ENCODE assay signal across 1 cellular context in the genomic region with DNA sequence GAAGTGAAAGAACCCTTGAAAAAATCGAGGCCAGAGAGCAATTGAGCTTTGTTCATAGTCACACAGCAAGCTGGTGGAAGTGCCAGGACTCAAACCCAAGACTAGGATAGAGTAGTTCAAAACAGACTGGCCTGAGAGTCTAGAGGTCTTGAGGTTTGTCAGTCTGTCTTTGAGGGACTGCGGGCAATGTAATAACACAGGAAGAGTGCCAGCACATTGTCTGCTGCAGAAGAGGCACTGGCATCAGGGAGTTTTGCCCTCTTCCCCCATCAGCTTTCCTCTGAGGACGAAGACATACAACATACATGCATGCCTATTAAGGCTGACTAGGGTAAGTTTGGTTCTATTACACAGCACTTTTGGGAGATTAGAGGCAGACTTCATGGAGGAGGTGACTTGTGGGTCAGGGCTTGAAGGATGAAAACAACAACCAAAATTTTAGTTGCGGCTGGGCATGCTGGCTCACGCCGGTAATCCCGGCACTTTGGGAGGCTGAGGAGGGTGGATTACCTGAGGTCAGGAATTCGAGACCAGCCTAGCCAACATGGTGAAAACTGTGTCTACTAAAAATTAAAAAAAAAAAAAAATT.
TF ChIP-seq lines count a peak whose summit lies in the region.

No MANE protein-coding gene starts in this region.

TF ChIP-seq in GM12878, 131 proteins besides CTCF, POLR2A, EP300 and RAD21 (continued from another document):
- TF ChIP-seq, protein P1, sequence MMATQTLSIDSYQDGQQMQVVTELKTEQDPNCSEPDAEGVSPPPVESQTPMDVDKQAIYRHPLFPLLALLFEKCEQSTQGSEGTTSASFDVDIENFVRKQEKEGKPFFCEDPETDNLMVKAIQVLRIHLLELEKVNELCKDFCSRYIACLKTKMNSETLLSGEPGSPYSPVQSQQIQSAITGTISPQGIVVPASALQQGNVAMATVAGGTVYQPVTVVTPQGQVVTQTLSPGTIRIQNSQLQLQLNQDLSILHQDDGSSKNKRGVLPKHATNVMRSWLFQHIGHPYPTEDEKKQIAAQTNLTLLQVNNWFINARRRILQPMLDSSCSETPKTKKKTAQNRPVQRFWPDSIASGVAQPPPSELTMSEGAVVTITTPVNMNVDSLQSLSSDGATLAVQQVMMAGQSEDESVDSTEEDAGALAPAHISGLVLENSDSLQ (IDR thresholded peaks at IDR 0.05), result no peak
- TF ChIP-seq, protein P2, sequence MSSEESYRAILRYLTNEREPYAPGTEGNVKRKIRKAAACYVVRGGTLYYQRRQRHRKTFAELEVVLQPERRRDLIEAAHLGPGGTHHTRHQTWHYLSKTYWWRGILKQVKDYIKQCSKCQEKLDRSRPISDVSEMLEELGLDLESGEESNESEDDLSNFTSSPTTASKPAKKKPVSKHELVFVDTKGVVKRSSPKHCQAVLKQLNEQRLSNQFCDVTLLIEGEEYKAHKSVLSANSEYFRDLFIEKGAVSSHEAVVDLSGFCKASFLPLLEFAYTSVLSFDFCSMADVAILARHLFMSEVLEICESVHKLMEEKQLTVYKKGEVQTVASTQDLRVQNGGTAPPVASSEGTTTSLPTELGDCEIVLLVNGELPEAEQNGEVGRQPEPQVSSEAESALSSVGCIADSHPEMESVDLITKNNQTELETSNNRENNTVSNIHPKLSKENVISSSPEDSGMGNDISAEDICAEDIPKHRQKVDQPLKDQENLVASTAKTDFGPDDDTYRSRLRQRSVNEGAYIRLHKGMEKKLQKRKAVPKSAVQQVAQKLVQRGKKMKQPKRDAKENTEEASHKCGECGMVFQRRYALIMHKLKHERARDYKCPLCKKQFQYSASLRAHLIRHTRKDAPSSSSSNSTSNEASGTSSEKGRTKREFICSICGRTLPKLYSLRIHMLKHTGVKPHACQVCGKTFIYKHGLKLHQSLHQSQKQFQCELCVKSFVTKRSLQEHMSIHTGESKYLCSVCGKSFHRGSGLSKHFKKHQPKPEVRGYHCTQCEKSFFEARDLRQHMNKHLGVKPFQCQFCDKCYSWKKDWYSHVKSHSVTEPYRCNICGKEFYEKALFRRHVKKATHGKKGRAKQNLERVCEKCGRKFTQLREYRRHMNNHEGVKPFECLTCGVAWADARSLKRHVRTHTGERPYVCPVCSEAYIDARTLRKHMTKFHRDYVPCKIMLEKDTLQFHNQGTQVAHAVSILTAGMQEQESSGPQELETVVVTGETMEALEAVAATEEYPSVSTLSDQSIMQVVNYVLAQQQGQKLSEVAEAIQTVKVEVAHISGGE (CRISPR knock-in tag; IDR thresholded peaks at IDR 0.05), result no peak
- TF ChIP-seq RBBP5 (conservative IDR thresholded peaks at IDR 0.05) (no peak), SKIL (IDR thresholded peaks at IDR 0.05; ENCODE audit: low read depth, poor library complexity, severe bottlenecking) (no peak), POLR2AphosphoS2 (IDR thresholded peaks at IDR 0.05; ENCODE audit: low read depth, low read length) (no peak), NR2C1 (IDR thresholded peaks at IDR 0.05) (no peak), JUNB (IDR thresholded peaks at IDR 0.05) (no peak), IKZF2 (IDR thresholded peaks at IDR 0.05) (no peak), IRF4 (IDR thresholded peaks at IDR 0.05; ENCODE audit: low read depth, low read length) (no peak)
